In the genomic region with DNA sequence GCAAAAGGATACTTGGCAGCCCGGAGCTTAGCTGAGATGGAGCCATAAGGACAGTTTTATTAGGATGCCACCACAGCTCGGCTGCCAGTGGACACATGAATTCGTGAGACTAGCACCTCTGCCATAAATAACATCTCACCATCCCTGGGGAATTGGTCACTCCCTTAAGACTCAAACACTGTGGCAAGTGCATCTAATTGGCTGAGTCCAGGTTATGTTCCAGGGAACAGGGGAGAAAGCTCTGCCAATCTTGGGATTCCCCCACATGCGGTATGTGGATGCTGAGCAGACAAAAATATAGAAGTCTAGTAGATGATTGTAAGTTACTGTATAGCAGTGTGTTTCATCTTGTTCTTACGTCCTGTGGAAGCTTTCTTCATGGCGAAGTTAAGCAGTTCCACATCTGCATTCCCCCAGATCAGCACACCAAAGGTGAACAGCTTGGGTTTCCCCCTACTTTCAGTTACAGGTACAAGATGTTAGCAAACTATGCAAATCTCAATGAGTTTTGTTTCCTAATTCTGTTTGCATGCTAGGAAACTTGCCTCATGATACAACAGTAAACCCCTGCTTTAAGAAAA, we compare ENCODE assay signal across 2 cellular contexts.
TF ChIP-seq lines count a peak whose summit lies in the region.

No MANE protein-coding gene starts in this region.

TF ChIP-seq in GM12878, 131 proteins besides CTCF, POLR2A, EP300 and RAD21 (continues in another document):
- TF ChIP-seq NR2C2 (IDR thresholded peaks at IDR 0.05; ENCODE audit: borderline replicate concordance, control insufficient read depth, insufficient read length, low read depth): no peak
- TF ChIP-seq CREM (IDR thresholded peaks at IDR 0.05; ENCODE audit: low read depth): no peak
- 0 out of 2 replicates have a peak, but pooled peaks have one; percentile 60 for TF ChIP-seq PAX5 (IDR thresholded peaks at IDR 0.05; ENCODE audit: borderline replicate concordance, low read depth, low read length)
- TF ChIP-seq IRF4 (IDR thresholded peaks at IDR 0.05; ENCODE audit: low read depth, low read length): 0 out of 2 replicates have a peak, but pooled peaks have one; percentile 35
- no peak for TF ChIP-seq NFXL1 (IDR thresholded peaks at IDR 0.05; ENCODE audit: borderline replicate concordance)
- no peak for TF ChIP-seq MTA3 (IDR thresholded peaks at IDR 0.05; ENCODE audit: borderline replicate concordance, low read length)
- TF ChIP-seq, protein P1, sequence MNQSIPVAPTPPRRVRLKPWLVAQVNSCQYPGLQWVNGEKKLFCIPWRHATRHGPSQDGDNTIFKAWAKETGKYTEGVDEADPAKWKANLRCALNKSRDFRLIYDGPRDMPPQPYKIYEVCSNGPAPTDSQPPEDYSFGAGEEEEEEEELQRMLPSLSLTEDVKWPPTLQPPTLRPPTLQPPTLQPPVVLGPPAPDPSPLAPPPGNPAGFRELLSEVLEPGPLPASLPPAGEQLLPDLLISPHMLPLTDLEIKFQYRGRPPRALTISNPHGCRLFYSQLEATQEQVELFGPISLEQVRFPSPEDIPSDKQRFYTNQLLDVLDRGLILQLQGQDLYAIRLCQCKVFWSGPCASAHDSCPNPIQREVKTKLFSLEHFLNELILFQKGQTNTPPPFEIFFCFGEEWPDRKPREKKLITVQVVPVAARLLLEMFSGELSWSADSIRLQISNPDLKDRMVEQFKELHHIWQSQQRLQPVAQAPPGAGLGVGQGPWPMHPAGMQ (IDR thresholded peaks at IDR 0.05; ENCODE audit: borderline replicate concordance): no peak
- TF ChIP-seq CHD4 (IDR thresholded peaks at IDR 0.05): no peak
- TF ChIP-seq HDAC6 (IDR thresholded peaks at IDR 0.05; ENCODE audit: unreplicated experiment): no peak
- TF ChIP-seq SUZ12 (IDR thresholded peaks at IDR 0.05; ENCODE audit: unreplicated experiment): no peak
- TF ChIP-seq IKZF1 (conservative IDR thresholded peaks at IDR 0.05): peak; percentile 76
- TF ChIP-seq SUPT20H (IDR thresholded peaks at IDR 0.05; ENCODE audit: borderline replicate concordance, control insufficient read depth, low read depth, low read length): no peak
- TF ChIP-seq RUNX3 (IDR thresholded peaks at IDR 0.05; ENCODE audit: low read length): peak; percentile 28; the same call in 1 of the 2 replicates
- TF ChIP-seq SREBF2 (IDR thresholded peaks at IDR 0.05; ENCODE audit: low read length): no peak
- peak; percentile 77 for TF ChIP-seq EED (IDR thresholded peaks at IDR 0.05; ENCODE audit: low read depth)
- no peak for TF ChIP-seq NBN (IDR thresholded peaks at IDR 0.05)
- 0 out of 2 replicates have a peak, but pooled peaks have one; percentile 42 for TF ChIP-seq GATAD2B (conservative IDR thresholded peaks at IDR 0.05; ENCODE audit: low read depth)
- TF ChIP-seq, protein P2, sequence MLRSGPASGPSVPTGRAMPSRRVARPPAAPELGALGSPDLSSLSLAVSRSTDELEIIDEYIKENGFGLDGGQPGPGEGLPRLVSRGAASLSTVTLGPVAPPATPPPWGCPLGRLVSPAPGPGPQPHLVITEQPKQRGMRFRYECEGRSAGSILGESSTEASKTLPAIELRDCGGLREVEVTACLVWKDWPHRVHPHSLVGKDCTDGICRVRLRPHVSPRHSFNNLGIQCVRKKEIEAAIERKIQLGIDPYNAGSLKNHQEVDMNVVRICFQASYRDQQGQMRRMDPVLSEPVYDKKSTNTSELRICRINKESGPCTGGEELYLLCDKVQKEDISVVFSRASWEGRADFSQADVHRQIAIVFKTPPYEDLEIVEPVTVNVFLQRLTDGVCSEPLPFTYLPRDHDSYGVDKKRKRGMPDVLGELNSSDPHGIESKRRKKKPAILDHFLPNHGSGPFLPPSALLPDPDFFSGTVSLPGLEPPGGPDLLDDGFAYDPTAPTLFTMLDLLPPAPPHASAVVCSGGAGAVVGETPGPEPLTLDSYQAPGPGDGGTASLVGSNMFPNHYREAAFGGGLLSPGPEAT (IDR thresholded peaks at IDR 0.05; ENCODE audit: low read depth): peak; percentile 90
- TF ChIP-seq ZNF207 (IDR thresholded peaks at IDR 0.05; ENCODE audit: borderline replicate concordance): 0 out of 2 replicates have a peak, but pooled peaks have one; percentile 20
- no peak for TF ChIP-seq SMARCA5 (IDR thresholded peaks at IDR 0.05)
- TF ChIP-seq, protein P3, sequence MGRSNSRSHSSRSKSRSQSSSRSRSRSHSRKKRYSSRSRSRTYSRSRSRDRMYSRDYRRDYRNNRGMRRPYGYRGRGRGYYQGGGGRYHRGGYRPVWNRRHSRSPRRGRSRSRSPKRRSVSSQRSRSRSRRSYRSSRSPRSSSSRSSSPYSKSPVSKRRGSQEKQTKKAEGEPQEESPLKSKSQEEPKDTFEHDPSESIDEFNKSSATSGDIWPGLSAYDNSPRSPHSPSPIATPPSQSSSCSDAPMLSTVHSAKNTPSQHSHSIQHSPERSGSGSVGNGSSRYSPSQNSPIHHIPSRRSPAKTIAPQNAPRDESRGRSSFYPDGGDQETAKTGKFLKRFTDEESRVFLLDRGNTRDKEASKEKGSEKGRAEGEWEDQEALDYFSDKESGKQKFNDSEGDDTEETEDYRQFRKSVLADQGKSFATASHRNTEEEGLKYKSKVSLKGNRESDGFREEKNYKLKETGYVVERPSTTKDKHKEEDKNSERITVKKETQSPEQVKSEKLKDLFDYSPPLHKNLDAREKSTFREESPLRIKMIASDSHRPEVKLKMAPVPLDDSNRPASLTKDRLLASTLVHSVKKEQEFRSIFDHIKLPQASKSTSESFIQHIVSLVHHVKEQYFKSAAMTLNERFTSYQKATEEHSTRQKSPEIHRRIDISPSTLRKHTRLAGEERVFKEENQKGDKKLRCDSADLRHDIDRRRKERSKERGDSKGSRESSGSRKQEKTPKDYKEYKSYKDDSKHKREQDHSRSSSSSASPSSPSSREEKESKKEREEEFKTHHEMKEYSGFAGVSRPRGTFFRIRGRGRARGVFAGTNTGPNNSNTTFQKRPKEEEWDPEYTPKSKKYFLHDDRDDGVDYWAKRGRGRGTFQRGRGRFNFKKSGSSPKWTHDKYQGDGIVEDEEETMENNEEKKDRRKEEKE (IDR thresholded peaks at IDR 0.05): no peak

TF ChIP-seq in WTC11, 78 proteins besides CTCF, POLR2A, EP300 and RAD21 (continued from another document):
- TF ChIP-seq, protein P4, sequence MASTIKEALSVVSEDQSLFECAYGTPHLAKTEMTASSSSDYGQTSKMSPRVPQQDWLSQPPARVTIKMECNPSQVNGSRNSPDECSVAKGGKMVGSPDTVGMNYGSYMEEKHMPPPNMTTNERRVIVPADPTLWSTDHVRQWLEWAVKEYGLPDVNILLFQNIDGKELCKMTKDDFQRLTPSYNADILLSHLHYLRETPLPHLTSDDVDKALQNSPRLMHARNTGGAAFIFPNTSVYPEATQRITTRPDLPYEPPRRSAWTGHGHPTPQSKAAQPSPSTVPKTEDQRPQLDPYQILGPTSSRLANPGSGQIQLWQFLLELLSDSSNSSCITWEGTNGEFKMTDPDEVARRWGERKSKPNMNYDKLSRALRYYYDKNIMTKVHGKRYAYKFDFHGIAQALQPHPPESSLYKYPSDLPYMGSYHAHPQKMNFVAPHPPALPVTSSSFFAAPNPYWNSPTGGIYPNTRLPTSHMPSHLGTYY (CRISPR knock-in tag; IDR thresholded peaks at IDR 0.05): no peak
- TF ChIP-seq FOXJ3 (CRISPR knock-in tag; IDR thresholded peaks at IDR 0.05; ENCODE audit: borderline replicate concordance) (no peak), MXD4 (CRISPR knock-in tag; IDR thresholded peaks at IDR 0.05; ENCODE audit: borderline replicate concordance) (no peak)
- TF ChIP-seq, protein P5, sequence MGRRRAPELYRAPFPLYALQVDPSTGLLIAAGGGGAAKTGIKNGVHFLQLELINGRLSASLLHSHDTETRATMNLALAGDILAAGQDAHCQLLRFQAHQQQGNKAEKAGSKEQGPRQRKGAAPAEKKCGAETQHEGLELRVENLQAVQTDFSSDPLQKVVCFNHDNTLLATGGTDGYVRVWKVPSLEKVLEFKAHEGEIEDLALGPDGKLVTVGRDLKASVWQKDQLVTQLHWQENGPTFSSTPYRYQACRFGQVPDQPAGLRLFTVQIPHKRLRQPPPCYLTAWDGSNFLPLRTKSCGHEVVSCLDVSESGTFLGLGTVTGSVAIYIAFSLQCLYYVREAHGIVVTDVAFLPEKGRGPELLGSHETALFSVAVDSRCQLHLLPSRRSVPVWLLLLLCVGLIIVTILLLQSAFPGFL (CRISPR knock-in tag; IDR thresholded peaks at IDR 0.05; ENCODE audit: borderline replicate concordance): no peak
- TF ChIP-seq, protein P6, sequence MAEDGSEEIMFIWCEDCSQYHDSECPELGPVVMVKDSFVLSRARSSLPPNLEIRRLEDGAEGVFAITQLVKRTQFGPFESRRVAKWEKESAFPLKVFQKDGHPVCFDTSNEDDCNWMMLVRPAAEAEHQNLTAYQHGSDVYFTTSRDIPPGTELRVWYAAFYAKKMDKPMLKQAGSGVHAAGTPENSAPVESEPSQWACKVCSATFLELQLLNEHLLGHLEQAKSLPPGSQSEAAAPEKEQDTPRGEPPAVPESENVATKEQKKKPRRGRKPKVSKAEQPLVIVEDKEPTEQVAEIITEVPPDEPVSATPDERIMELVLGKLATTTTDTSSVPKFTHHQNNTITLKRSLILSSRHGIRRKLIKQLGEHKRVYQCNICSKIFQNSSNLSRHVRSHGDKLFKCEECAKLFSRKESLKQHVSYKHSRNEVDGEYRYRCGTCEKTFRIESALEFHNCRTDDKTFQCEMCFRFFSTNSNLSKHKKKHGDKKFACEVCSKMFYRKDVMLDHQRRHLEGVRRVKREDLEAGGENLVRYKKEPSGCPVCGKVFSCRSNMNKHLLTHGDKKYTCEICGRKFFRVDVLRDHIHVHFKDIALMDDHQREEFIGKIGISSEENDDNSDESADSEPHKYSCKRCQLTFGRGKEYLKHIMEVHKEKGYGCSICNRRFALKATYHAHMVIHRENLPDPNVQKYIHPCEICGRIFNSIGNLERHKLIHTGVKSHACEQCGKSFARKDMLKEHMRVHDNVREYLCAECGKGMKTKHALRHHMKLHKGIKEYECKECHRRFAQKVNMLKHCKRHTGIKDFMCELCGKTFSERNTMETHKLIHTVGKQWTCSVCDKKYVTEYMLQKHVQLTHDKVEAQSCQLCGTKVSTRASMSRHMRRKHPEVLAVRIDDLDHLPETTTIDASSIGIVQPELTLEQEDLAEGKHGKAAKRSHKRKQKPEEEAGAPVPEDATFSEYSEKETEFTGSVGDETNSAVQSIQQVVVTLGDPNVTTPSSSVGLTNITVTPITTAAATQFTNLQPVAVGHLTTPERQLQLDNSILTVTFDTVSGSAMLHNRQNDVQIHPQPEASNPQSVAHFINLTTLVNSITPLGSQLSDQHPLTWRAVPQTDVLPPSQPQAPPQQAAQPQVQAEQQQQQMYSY (CRISPR knock-in tag; IDR thresholded peaks at IDR 0.05): no peak
